9 cellular contexts compared by ENCODE assay signal in the genomic region with DNA sequence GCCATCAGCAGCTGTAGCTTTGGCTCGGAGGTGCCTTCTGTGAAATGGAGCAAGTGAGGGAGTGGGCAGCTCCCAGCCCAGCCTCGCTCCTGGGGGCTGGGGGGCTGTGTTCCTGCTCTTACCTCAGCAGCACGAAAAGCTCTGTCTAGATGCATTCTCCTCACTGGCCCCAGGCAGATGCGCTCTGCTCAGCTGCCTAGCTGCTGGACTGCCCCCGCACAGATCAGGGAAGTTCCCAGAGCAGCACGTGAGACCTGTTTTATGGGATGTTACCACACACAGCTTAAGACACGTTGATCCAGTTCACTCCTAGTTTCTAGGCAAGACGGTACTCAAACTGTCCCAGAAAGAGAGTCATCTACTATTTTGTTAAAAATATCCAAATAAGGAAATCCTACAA. TPM values are rescaled to one million over a fixed set of nuclear protein-coding genes. Genes with fewer than 3 reads are reported as not detected.
DNase-seq lines count a peak whose midpoint lies in the region; ATAC-seq and TF ChIP-seq lines count a peak whose summit lies in the region.
"Had no signal": no experiment of that assay in that cellular context is flagged by ENCODE, and none has a peak within 500 bp of the region (broad histone marks: within the 10 kb centered on the region; RNA-seq: fewer than 3 reads in every experiment).

No MANE protein-coding gene starts in this region.

- DNase-seq in ELF-1 (ENCODE audit: low read depth, low spot score) (peak; percentile 79), kidney tubule cell (ENCODE audit: low spot score) (peak; percentile 50), NCI-H2171 treated with DMSO at 0.1 percent for 48 hours (lab: John Stamatoyannopoulos, UW) (no peak), NCI-H1436 treated with DMSO at 0.1 percent for 48 hours (lab: John Stamatoyannopoulos, UW) (no peak), progenitor cell of endocrine pancreas (ENCODE audit: low spot score, unreplicated experiment) (no peak)
- DNase-seq in activated CD4-positive, alpha-beta T cell treated with anti-CD3 and anti-CD28 coated beads for 36 hours: peak; percentile 82

- intact Hi-C loops in activated CD4-positive, alpha-beta T cell treated with anti-CD3 and anti-CD28 coated beads for 36 hours (cut with DNase I, micrococcal nuclease): loop anchor here (1.0 to 5.0 kb wide), 3 partner anchors 11 to 128 kb away; partner anchors contain the start of gene LRRC63 (in 1 of the 2)

- POLR2A ChIA-PET in activated CD4-positive, alpha-beta T cell treated with anti-CD3 and anti-CD28 coated beads for 36 hours (lab: Charles Lee): interaction anchor here (0.9 to 3.0 kb wide), 5 partner anchors 8 to 153 kb away, joined by 4 to 25 read pairs (median 7); partner anchors contain the start of gene LCP1

- no peak for TF ChIP-seq CTCF in progenitor cell of endocrine pancreas (IDR thresholded peaks at IDR 0.05; ENCODE audit: unreplicated experiment)

- peak overlapping the region; percentile 67 for H3K4me3 Mint-ChIP-seq in activated CD4-positive, alpha-beta T cell treated with anti-CD3 and anti-CD28 coated beads for 36 hours
- H3K4me3 Mint-ChIP-seq in progenitor cell of endocrine pancreas (ENCODE audit: low read depth): no peak overlapping the region
- H3K4me3 Mint-ChIP-seq: brain had no signal

- no peaks in the 10 kb centered on the region for H3K27me3 Mint-ChIP-seq in activated CD4-positive, alpha-beta T cell treated with anti-CD3 and anti-CD28 coated beads for 36 hours
- H3K27me3 Mint-ChIP-seq in progenitor cell of endocrine pancreas: no peaks in the 10 kb centered on the region

- peaks cover 95% of the 10 kb centered on the region for H3K4me1 Mint-ChIP-seq in activated CD4-positive, alpha-beta T cell treated with anti-CD3 and anti-CD28 coated beads for 36 hours
- peaks cover 14% of the 10 kb centered on the region for H3K4me1 Mint-ChIP-seq in progenitor cell of endocrine pancreas (ENCODE audit: low read depth)

- peaks cover 74% of the 10 kb centered on the region for H3K36me3 Mint-ChIP-seq in activated CD4-positive, alpha-beta T cell treated with anti-CD3 and anti-CD28 coated beads for 36 hours (ENCODE audit: low read depth)
- no peaks in the 10 kb centered on the region for H3K36me3 Mint-ChIP-seq in progenitor cell of endocrine pancreas (ENCODE audit: insufficient read depth)
- H3K36me3 Mint-ChIP-seq: brain had no signal

- peak overlapping the region; percentile 85 for H3K27ac Mint-ChIP-seq in activated CD4-positive, alpha-beta T cell treated with anti-CD3 and anti-CD28 coated beads for 36 hours
- H3K27ac Mint-ChIP-seq in progenitor cell of endocrine pancreas: no peak overlapping the region
- H3K27ac Mint-ChIP-seq: brain had no signal

- H3K9me3 Mint-ChIP-seq in activated CD4-positive, alpha-beta T cell treated with anti-CD3 and anti-CD28 coated beads for 36 hours (ENCODE audit: low read depth): no peaks in the 10 kb centered on the region
- H3K9me3 Mint-ChIP-seq in progenitor cell of endocrine pancreas (ENCODE audit: low read depth): no peaks in the 10 kb centered on the region

- CTCF ChIA-PET in activated CD4-positive, alpha-beta T cell treated with anti-CD3 and anti-CD28 coated beads for 36 hours (lab: Charles Lee): interaction anchor here (0.6 to 6.2 kb wide), 18 partner anchors 8 to 162 kb away, joined by 3 to 57 read pairs (median 4); partner anchors contain the start of gene LCP1

- ATAC-seq in HG02884 (IDR thresholded peaks at IDR 0.05; ENCODE audit: unreplicated experiment) (peak; percentile 42), HG03135 (IDR thresholded peaks at IDR 0.05; ENCODE audit: unreplicated experiment) (no peak)
- ATAC-seq in activated CD4-positive, alpha-beta T cell treated with anti-CD3 and anti-CD28 coated beads for 36 hours: peak; percentile 59

RNA-seq across cellular contexts. Expression of gene LCP1, which starts 13.6 kb away (rescaled TPM):
- total RNA-seq in activated CD4-positive, alpha-beta T cell treated with anti-CD3 and anti-CD28 coated beads for 36 hours: 1,000 to 10,000 TPM; 1,060 to 1,089 TPM
- total RNA-seq in progenitor cell of endocrine pancreas: 8.3 and 17.0 TPM in 2 replicates

RNA-seq across cellular contexts. Expression of gene LRRC63, which starts 43.4 kb away (rescaled TPM):
- total RNA-seq in activated CD4-positive, alpha-beta T cell treated with anti-CD3 and anti-CD28 coated beads for 36 hours: under 1 TPM; 0.50 to 0.67 TPM
- total RNA-seq in progenitor cell of endocrine pancreas: 0.24 and 0.42 TPM in 2 replicates

Comparison
In these comparisons a context has a peak if more than half of its experiments do, and no peak if none do; other contexts are left out.
1. DNase-seq: peak in ELF-1 (single experiment), activated CD4-positive, alpha-beta T cell treated with anti-CD3 and anti-CD28 coated beads for 36 hours (single experiment) and kidney tubule cell (single experiment); none in NCI-H2171 treated with DMSO at 0.1 percent for 48 hours (single experiment), NCI-H1436 treated with DMSO at 0.1 percent for 48 hours (single experiment) and progenitor cell of endocrine pancreas (single experiment).
2. RNA of gene LCP1, which starts 13.6 kb away (total RNA-seq): 1,060 to 1,089 TPM in activated CD4-positive, alpha-beta T cell treated with anti-CD3 and anti-CD28 coated beads for 36 hours; 8.3 to 17.0 TPM in progenitor cell of endocrine pancreas; every median in the first group is over 10 times any median in the second.